8 cellular contexts compared by ENCODE assay signal in the genomic region with DNA sequence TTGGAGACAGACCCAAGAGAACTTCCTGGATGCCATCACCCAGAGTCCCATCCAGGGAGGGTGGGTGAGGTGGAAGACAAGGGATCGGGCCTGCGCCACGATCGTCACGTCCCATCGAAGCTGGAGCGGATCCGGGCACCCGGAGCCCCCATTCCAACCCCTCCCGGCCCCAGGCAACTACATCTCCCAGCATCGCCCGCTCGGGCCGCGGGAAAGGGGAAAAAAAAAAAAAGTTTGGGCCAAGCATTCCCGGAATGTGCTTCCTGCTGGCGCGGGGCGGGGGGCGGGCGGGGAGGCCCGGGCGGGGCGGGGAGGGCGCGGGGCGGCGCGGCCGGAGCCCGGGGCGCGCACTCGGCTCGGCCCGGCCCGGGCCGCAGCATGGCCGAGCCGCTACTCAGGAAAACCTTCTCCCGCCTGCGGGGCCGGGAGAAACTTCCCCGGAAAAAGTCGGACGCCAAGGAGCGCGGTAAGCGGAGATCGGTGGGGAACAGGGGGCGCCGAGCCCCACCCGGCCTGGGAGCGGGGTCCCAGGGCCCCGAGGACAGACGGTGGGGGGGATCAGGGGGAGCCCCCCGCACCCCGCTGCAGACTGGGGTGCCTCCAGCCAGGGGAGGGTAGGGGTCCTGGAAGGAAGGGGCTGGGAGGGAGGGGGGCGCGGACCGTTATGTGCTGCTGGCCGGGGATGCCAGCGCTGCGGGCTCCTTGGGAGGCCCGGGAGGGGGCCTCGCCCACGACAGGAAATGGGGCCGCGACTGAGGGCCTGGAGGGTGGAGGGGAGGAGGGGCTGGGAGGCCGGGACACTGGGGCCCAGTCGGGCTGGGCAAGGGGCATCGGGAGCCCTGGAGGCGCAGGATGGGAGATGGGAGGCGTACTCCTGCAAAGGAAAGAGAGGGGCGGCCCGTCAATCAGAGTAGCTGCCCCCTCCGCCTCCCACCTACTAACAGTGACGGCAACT. TPM values are rescaled to one million over a fixed set of nuclear protein-coding genes. Genes with fewer than 3 reads are reported as not detected.
DNase-seq lines count a peak whose midpoint lies in the region; ATAC-seq and TF ChIP-seq lines count a peak whose summit lies in the region.

A gene with protein sequence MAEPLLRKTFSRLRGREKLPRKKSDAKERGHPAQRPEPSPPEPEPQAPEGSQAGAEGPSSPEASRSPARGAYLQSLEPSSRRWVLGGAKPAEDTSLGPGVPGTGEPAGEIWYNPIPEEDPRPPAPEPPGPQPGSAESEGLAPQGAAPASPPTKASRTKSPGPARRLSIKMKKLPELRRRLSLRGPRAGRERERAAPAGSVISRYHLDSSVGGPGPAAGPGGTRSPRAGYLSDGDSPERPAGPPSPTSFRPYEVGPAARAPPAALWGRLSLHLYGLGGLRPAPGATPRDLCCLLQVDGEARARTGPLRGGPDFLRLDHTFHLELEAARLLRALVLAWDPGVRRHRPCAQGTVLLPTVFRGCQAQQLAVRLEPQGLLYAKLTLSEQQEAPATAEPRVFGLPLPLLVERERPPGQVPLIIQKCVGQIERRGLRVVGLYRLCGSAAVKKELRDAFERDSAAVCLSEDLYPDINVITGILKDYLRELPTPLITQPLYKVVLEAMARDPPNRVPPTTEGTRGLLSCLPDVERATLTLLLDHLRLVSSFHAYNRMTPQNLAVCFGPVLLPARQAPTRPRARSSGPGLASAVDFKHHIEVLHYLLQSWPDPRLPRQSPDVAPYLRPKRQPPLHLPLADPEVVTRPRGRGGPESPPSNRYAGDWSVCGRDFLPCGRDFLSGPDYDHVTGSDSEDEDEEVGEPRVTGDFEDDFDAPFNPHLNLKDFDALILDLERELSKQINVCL (plus strand): TSS at position 346 of the 955 bp plus-strand sequence. CDS start 33 bp downstream, at position 379.

- H3K79me2 ChIP-seq in H9 (ENCODE audit: insufficient read depth, low read length) = no peaks in the 10 kb centered on the region

- no peak within 1 kb of the TSS for H2BK5ac ChIP-seq in H9 (ENCODE audit: insufficient read length, low read length)

- no peak within 1 kb of the TSS for H2BK120ac ChIP-seq in H9 (ENCODE audit: low read depth, low read length, poor library complexity, severe bottlenecking)

- H3K27me3 ChIP-seq in H9 (ENCODE audit: insufficient read depth, low read length) = no peaks in the 10 kb centered on the region
- no peaks in the 10 kb centered on the region for H3K27me3 ChIP-seq in aorta (ENCODE audit: control insufficient read depth in 1 of 2, insufficient read depth in 2 of 2, low read length in 1 of 2)

- H3K9me3 ChIP-seq in H9 (ENCODE audit: control insufficient read depth, low read depth, low read length) = no peaks in the 10 kb centered on the region
- no peaks in the 10 kb centered on the region for H3K9me3 ChIP-seq in aorta (ENCODE audit: control insufficient read depth, low read length)

- H3K79me1 ChIP-seq in H9 (ENCODE audit: insufficient read depth, low read depth, low read length, poor library complexity, severe bottlenecking) = no peaks in the 10 kb centered on the region

- H3K36me3 ChIP-seq in aorta (ENCODE audit: control insufficient read depth in 1 of 2, insufficient read depth in 2 of 2, low read length in 1 of 2) = peaks cover 0 to 4% of the 10 kb centered on the region in 2 donors

- no peaks in the 10 kb centered on the region for H4K20me1 ChIP-seq in H9 (ENCODE audit: control insufficient read depth, insufficient read depth, insufficient read length)

- peak within 1 kb of the TSS; percentile 73 for H3K4me2 ChIP-seq in H9 (ENCODE audit: insufficient read depth, insufficient read length, low read length)

- peaks cover 15 to 20% of the 10 kb centered on the region in 2 experiments for H3K9me3 Mint-ChIP-seq in H9
- H3K9me3 Mint-ChIP-seq in activated T-cell treated with anti-CD3 and anti-CD28 coated beads, Interleukin-2, amount 50 U/mL, for 24 hours = peaks cover 17% of the 10 kb centered on the region
- H3K9me3 Mint-ChIP-seq in neural crest cell = peaks cover 12% of the 10 kb centered on the region

- peaks cover 15 to 17% of the 10 kb centered on the region in 2 experiments for H3K4me1 Mint-ChIP-seq in H9
- H3K4me1 Mint-ChIP-seq in activated T-cell treated with anti-CD3 and anti-CD28 coated beads, Interleukin-2, amount 50 U/mL, for 24 hours (ENCODE audit: low read depth) = peaks cover 16% of the 10 kb centered on the region
- H3K4me1 Mint-ChIP-seq in neural crest cell = peaks cover 15% of the 10 kb centered on the region

- H3K27me3 Mint-ChIP-seq in H9 (ENCODE audit: low read depth) (peaks cover 1% of the 10 kb centered on the region; the same call in 1 of the 2 replicates), neural crest cell (ENCODE audit: low read depth) (peaks cover 3% of the 10 kb centered on the region)
- peaks cover 18% of the 10 kb centered on the region for H3K27me3 Mint-ChIP-seq in activated T-cell treated with anti-CD3 and anti-CD28 coated beads, Interleukin-2, amount 50 U/mL, for 24 hours

- no peak within 1 kb of the TSS for H3T11ph ChIP-seq in H9 (ENCODE audit: low read length)

- H3K18ac ChIP-seq in H9 (ENCODE audit: insufficient read length, low read depth, low read length) = peak within 1 kb of the TSS; percentile 94

- intact Hi-C loops in aorta (cut with DNase I) = loop anchor here (1.0 to 10.0 kb wide), 3 partner anchors 17 to 157 kb away; a partner anchor contains a TSS

- H3K4me3 Mint-ChIP-seq in H9 (peak within 1 kb of the TSS; percentile 78 to 87), neural crest cell (peak within 1 kb of the TSS; percentile 85)
- peak within 1 kb of the TSS; percentile 61 for H3K4me3 Mint-ChIP-seq in activated T-cell treated with anti-CD3 and anti-CD28 coated beads, Interleukin-2, amount 50 U/mL, for 24 hours

- no peak within 1 kb of the TSS for H3K23ac ChIP-seq in H9 (ENCODE audit: insufficient read length, low read depth, low read length)

- H2AK5ac ChIP-seq in H9 (ENCODE audit: insufficient read length, low read length) = no peak within 1 kb of the TSS

- no peak within 1 kb of the TSS for H4K5ac ChIP-seq in H9 (ENCODE audit: insufficient read length, low read depth, low read length)

- no peak for TF ChIP-seq CTCF in H9 (conservative IDR thresholded peaks at IDR 0.05)
- TF ChIP-seq CTCF in foreskin fibroblast (IDR thresholded peaks at IDR 0.05; ENCODE audit: low read depth, low read length) = no peak
- no peak for TF ChIP-seq CTCF in neural crest cell (conservative IDR thresholded peaks at IDR 0.05)

- ATAC-seq in aorta (ENCODE audit: low FRiP score) (peak; percentile 72), GM21723 (IDR thresholded peaks at IDR 0.05; ENCODE audit: unreplicated experiment) (no peak)

- H3K27ac ChIP-seq in H9 (ENCODE audit: insufficient read length, low read depth, low read length) (no peak within 1 kb of the TSS), aorta (ENCODE audit: low read depth in 1 of 2, low read length in 2 of 2) (peak within 1 kb of the TSS; percentile 73 to 96)

- H2AFZ ChIP-seq in H9 (ENCODE audit: low read length) = peak within 1 kb of the TSS; percentile 82

- no peak within 1 kb of the TSS for H2BK20ac ChIP-seq in H9 (ENCODE audit: low read depth, low read length, poor library complexity, severe bottlenecking)

- H4K8ac ChIP-seq in H9 (replicated peaks; ENCODE audit: insufficient read length, low read depth, low read length) = no peak within 1 kb of the TSS

- peak within 1 kb of the TSS; percentile 92 for H3K9ac ChIP-seq in H9 (ENCODE audit: extremely low read depth, insufficient read length, low read length)

- peaks cover 18 to 32% (median 26%) of the 10 kb centered on the region in 3 experiments for H3K36me3 Mint-ChIP-seq in H9 (ENCODE audit: insufficient read depth in 1 of 3, low read depth in 3 of 3)
- H3K36me3 Mint-ChIP-seq in activated T-cell treated with anti-CD3 and anti-CD28 coated beads, Interleukin-2, amount 50 U/mL, for 24 hours (ENCODE audit: low read depth) = no peaks in the 10 kb centered on the region
- peaks cover 15% of the 10 kb centered on the region for H3K36me3 Mint-ChIP-seq in neural crest cell (ENCODE audit: low read depth)

- no CpG with 5 or more reads among the region's 78 CpGs for WGBS in H9 (ENCODE audit: extremely low coverage, insufficient read length, low lambda C conversion rate)
- WGBS in aorta, 2 donors = 1 to 2% methylated on average over 57 to 78 of the region's 78 CpGs

- peak; percentile 81 for DNase-seq in H9
- peak; percentile 59 for DNase-seq in activated T-cell treated with anti-CD3 and anti-CD28 coated beads, Interleukin-2, amount 50 U/mL, for 24 hours
- DNase-seq in foreskin fibroblast = peak; percentile 66 to 86
- peak; percentile 49 for DNase-seq in neural crest cell (ENCODE audit: low read depth, low spot score)
- peak; percentile 70 to 88 for DNase-seq in aorta
- no peak for DNase-seq in Kasumi-1 (lab: John Stamatoyannopoulos, UW)
- no peak for DNase-seq in SKM-1 (lab: John Stamatoyannopoulos, UW; ENCODE audit: unreplicated experiment)

- H3K23me2 ChIP-seq in H9 (ENCODE audit: insufficient read length, low read depth, low read length, poor library complexity, severe bottlenecking) = peaks cover 10% of the 10 kb centered on the region

- H3K56ac ChIP-seq in H9 (ENCODE audit: insufficient read length, low read depth, low read length) = no peak within 1 kb of the TSS

- H2BK12ac ChIP-seq in H9 (ENCODE audit: insufficient read length, low read depth, low read length) = no peak within 1 kb of the TSS

- no peak within 1 kb of the TSS for H3K4ac ChIP-seq in H9 (ENCODE audit: low read depth, low read length)

- H3K27ac Mint-ChIP-seq in H9 (peak within 1 kb of the TSS; percentile 65 to 91 (median 85)), neural crest cell (ENCODE audit: unreplicated experiment) (peak within 1 kb of the TSS; percentile 86)
- peak within 1 kb of the TSS; percentile 69 for H3K27ac Mint-ChIP-seq in activated T-cell treated with anti-CD3 and anti-CD28 coated beads, Interleukin-2, amount 50 U/mL, for 24 hours

- no peak within 1 kb of the TSS for H2BK15ac ChIP-seq in H9 (ENCODE audit: low read depth, low read length)

- H4K91ac ChIP-seq in H9 (ENCODE audit: insufficient read length, low read depth, low read length) = no peak within 1 kb of the TSS

- peak within 1 kb of the TSS; percentile 94 for H3K14ac ChIP-seq in H9 (ENCODE audit: insufficient read depth, low read length)

- H3K4me3 ChIP-seq in foreskin fibroblast (ENCODE audit: low read depth in 1 of 2, low read length in 2 of 2) = peak within 1 kb of the TSS; percentile 49 to 79
- H3K4me3 ChIP-seq in aorta (ENCODE audit: low read length in 2 of 2) = peak within 1 kb of the TSS; percentile 92 to 98

- no peaks in the 10 kb centered on the region; the same call in 1 of the 2 replicates for H3K4me1 ChIP-seq in H9 (ENCODE audit: insufficient read depth, low read length)
- no peaks in the 10 kb centered on the region for H3K4me1 ChIP-seq in aorta (ENCODE audit: control insufficient read depth in 1 of 2, insufficient read depth in 2 of 2, low read length in 2 of 2)

RNA-seq across cellular contexts. Expression of the gene that starts here (rescaled TPM):
- total RNA-seq in H9 (2021) = 19.3 and 21.4 TPM in 2 replicates
- total RNA-seq in neural crest cell = 23.8 and 24.7 TPM in 2 replicates
- total RNA-seq in aorta = 10 to 100 TPM; 49.9 to 53.5 TPM
- polyA plus RNA-seq in aorta = 10 to 100 TPM; 11.4 to 35.8 TPM

Comparison
In these comparisons a context has a peak if more than half of its experiments do, and no peak if none do; other contexts are left out.
1. DNase-seq: peak in H9 (single experiment), activated T-cell treated with anti-CD3 and anti-CD28 coated beads, Interleukin-2, amount 50 U/mL, for 24 hours (single experiment), foreskin fibroblast (2 of 2), neural crest cell (single experiment) and aorta (2 of 2); none in Kasumi-1 (0 of 2) and SKM-1 (single experiment).
2. Peak in every context shown above with its lines, with median percentiles within 50 percentile points of each other: H3K27ac Mint-ChIP-seq and H3K4me3 Mint-ChIP-seq.